ENCODE assay signal across 31 cellular contexts in the genomic region with DNA sequence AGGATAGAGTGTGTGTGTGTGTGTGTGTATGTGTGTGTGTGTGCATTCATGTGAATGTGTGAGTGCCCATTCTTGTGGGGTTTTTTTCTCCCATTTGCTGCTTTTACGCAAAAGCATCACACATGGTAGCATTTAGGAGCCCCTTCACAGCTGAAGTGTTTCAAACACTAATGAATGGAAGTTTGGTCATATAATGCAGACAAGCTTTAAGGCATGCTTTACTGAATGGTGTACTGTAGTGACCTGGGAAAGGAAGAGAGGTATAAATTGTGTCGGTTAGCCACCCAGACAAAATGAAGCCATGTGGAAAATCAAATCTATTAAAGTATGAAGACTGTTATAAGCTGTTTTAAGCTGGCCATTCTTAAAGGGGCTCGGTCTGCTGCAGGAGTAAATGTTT.
DNase-seq lines count a peak whose midpoint lies in the region; ATAC-seq and TF ChIP-seq lines count a peak whose summit lies in the region.
"Had no signal": no experiment of that assay in that cellular context is flagged by ENCODE, and none has a peak within 500 bp of the region (broad histone marks: within the 10 kb centered on the region; RNA-seq: fewer than 3 reads in every experiment).

No MANE protein-coding gene starts in this region.

- peaks cover 10% of the 10 kb centered on the region; the same call in 1 of the 2 replicates for H3K27me3 Mint-ChIP-seq in HFFc6 (ENCODE audit: insufficient read depth)
- no peaks in the 10 kb centered on the region for H3K27me3 Mint-ChIP-seq in mesothelial cell of epicardium (ENCODE audit: low read depth)
- peaks cover 30% of the 10 kb centered on the region for H3K27me3 Mint-ChIP-seq in activated CD8-positive, alpha-beta T cell treated with anti-CD3 and anti-CD28 coated beads for 36 hours

- H3K36me3 ChIP-seq in smooth muscle cell (ENCODE audit: low read depth): no peaks in the 10 kb centered on the region
- H3K36me3 ChIP-seq: gastrocnemius medialis, MG63, upper lobe of right lung had no signal

- TF ChIP-seq CTCF in HFFc6 (IDR thresholded peaks at IDR 0.05) (no peak), astrocyte of the spinal cord (IDR thresholded peaks at IDR 0.05; ENCODE audit: low read depth, low read length) (no peak), mesothelial cell of epicardium (IDR thresholded peaks at IDR 0.05; ENCODE audit: unreplicated experiment) (no peak), smooth muscle cell (IDR thresholded peaks at IDR 0.05; ENCODE audit: borderline replicate concordance, insufficient read depth, poor library complexity, severe bottlenecking) (no peak)
- no peak for TF ChIP-seq CTCF in activated CD8-positive, alpha-beta T cell treated with anti-CD3 and anti-CD28 coated beads for 36 hours (IDR thresholded peaks at IDR 0.05)

- no peak for ATAC-seq in activated CD8-positive, alpha-beta T cell treated with anti-CD3 and anti-CD28 coated beads for 36 hours
- ATAC-seq in GM21528 (IDR thresholded peaks at IDR 0.05; ENCODE audit: low FRiP score, unreplicated experiment): no peak
- ATAC-seq: body of pancreas, gastrocnemius medialis, upper lobe of right lung had no signal

- peak overlapping the region; percentile 34 for H3K27ac Mint-ChIP-seq in HFFc6
- H3K27ac Mint-ChIP-seq in mesothelial cell of epicardium: peak overlapping the region; percentile 52
- no peak overlapping the region for H3K27ac Mint-ChIP-seq in activated CD8-positive, alpha-beta T cell treated with anti-CD3 and anti-CD28 coated beads for 36 hours
- H3K27ac Mint-ChIP-seq: activated CD4-positive, alpha-beta memory T cell treated with anti-CD3 and anti-CD28 coated beads for 36 hours; activated naive CD4-positive, alpha-beta T cell treated with anti-CD3 and anti-CD28 coated beads for 36 hours; activated T-helper 1 cell treated with anti-CD3 and anti-CD28 coated beads, Interleukin-12 subunit alpha, Interleukin-12 subunit beta, Interleukin-2, Interleukin-4 antibody, amounts not matched to agents 30 ng/mL and 10 ng/mL and 1 ng/mL, durations not matched to agents 14 hours and 24 hours and 36 hours; CD14-positive monocyte; T-helper 2 cell treated with Interferon-gamma antibody and Interleukin-4, amounts not matched to agents 5 μg/mL and 100 μg/mL, for 36 hours had no signal

- H3K4me3 ChIP-seq in astrocyte of the spinal cord (ENCODE audit: low read depth, low read length) (no peak overlapping the region), smooth muscle cell (no peak overlapping the region)
- H3K4me3 ChIP-seq: body of pancreas, gastrocnemius medialis, lung, MG63, PC-9, upper lobe of right lung had no signal

- intact Hi-C loops in activated CD8-positive, alpha-beta T cell treated with anti-CD3 and anti-CD28 coated beads for 36 hours (cut with micrococcal nuclease): no loop called here

- no peaks in the 10 kb centered on the region; the same call in 1 of the 2 replicates for H3K9me3 Mint-ChIP-seq in HFFc6
- no peaks in the 10 kb centered on the region for H3K9me3 Mint-ChIP-seq in mesothelial cell of epicardium
- no peaks in the 10 kb centered on the region for H3K9me3 Mint-ChIP-seq in activated CD8-positive, alpha-beta T cell treated with anti-CD3 and anti-CD28 coated beads for 36 hours
- H3K9me3 Mint-ChIP-seq: activated CD4-positive, alpha-beta memory T cell treated with anti-CD3 and anti-CD28 coated beads for 36 hours; activated naive CD4-positive, alpha-beta T cell treated with anti-CD3 and anti-CD28 coated beads for 36 hours; activated T-helper 1 cell treated with anti-CD3 and anti-CD28 coated beads, Interleukin-12 subunit alpha, Interleukin-12 subunit beta, Interleukin-2, Interleukin-4 antibody, amounts not matched to agents 30 ng/mL and 10 ng/mL and 1 ng/mL, durations not matched to agents 14 hours and 24 hours and 36 hours; T-helper 2 cell treated with Interferon-gamma antibody and Interleukin-4, amounts not matched to agents 5 μg/mL and 100 μg/mL, for 36 hours had no signal

- H3K27ac ChIP-seq in smooth muscle cell (ENCODE audit: low read depth): peak overlapping the region; percentile 84
- H3K27ac ChIP-seq: gastrocnemius medialis, KMS-11, upper lobe of right lung had no signal

- H3K9me3 ChIP-seq in smooth muscle cell (replicated peaks; ENCODE audit: low read depth): no peaks in the 10 kb centered on the region
- H3K9me3 ChIP-seq: body of pancreas, Caco-2, gastrocnemius medialis, MG63, upper lobe of right lung had no signal

- peaks cover 14% of the 10 kb centered on the region for H3K79me2 ChIP-seq in smooth muscle cell (ENCODE audit: low read depth)

- POLR2A ChIA-PET in activated CD8-positive, alpha-beta T cell treated with anti-CD3 and anti-CD28 coated beads for 36 hours (lab: Charles Lee): no interaction called here

- peak overlapping the region; percentile 17 for H3K9ac ChIP-seq in smooth muscle cell (ENCODE audit: low read depth)
- H3K9ac ChIP-seq: KMS-11 had no signal

- peaks cover 25% of the 10 kb centered on the region for H3K4me1 ChIP-seq in smooth muscle cell (ENCODE audit: low read depth)
- H3K4me1 ChIP-seq: body of pancreas, upper lobe of right lung had no signal

- CTCF ChIA-PET in activated CD8-positive, alpha-beta T cell treated with anti-CD3 and anti-CD28 coated beads for 36 hours (lab: Charles Lee): interaction anchor here (1.2 kb wide), 1 partner anchor 15 kb away, joined by 3 read pairs; no protein-coding TSS in a partner anchor

- 57% methylated on average over 3 of the region's 3 CpGs for WGBS in smooth muscle cell (ENCODE audit: low lambda C conversion rate)

- DNase-seq in HFFc6 (no peak), astrocyte of the spinal cord (ENCODE audit: low read depth, low spot score) (peak; percentile 25), mesothelial cell of epicardium (ENCODE audit: low spot score in 2 of 2, unreplicated experiment in 2 of 2) (no peak), smooth muscle cell (lab: John Stamatoyannopoulos, UW; ENCODE audit: unreplicated experiment) (no peak), activated gamma-delta T cell (lab: John Stamatoyannopoulos, UW) (no peak)
- DNase-seq in activated CD8-positive, alpha-beta T cell treated with anti-CD3 and anti-CD28 coated beads for 36 hours: no peak
- DNase-seq: activated CD4-positive, alpha-beta memory T cell treated with anti-CD3 and anti-CD28 coated beads for 36 hours; activated CD4-positive, alpha-beta T cell treated with anti-CD3 and anti-CD28 coated beads for 1 hour; activated CD8-positive, alpha-beta memory T cell treated with anti-CD3 and anti-CD28 coated beads, Interleukin-2, amount 50 U/mL, for 48 hours; activated naive CD4-positive, alpha-beta T cell treated with anti-CD3 and anti-CD28 coated beads for 36 hours; body of pancreas; DMS79 treated with DMSO at 0.1 percent for 48 hours; gastrocnemius medialis; GF-D8; MG63; NCI-H1105 treated with DMSO at 0.1 percent for 48 hours; NCI-H1930; NCI-H2171 treated with DMSO at 0.1 percent for 48 hours; NCI-H510A treated with DMSO at 0.1 percent for 48 hours; PC-9; Right ventricle myocardium superior; stimulated activated CD4-positive, alpha-beta T cell treated with anti-CD3 and anti-CD28 coated beads, Interleukin-4, amount 100 ng/mL, for 24 hours; substantia nigra; upper lobe of right lung had no signal

- H2AFZ ChIP-seq in smooth muscle cell (ENCODE audit: low read depth): no peak overlapping the region
- H2AFZ ChIP-seq: PC-9 had no signal

- in situ Hi-C loops in astrocyte of the spinal cord (cut with HindIII; ENCODE audit: low sequenced_read_pairs): no loop called here

- H3K36me3 Mint-ChIP-seq in HFFc6 (ENCODE audit: low read depth) (peaks cover 81% of the 10 kb centered on the region), mesothelial cell of epicardium (peaks cover 25% of the 10 kb centered on the region)
- no peaks in the 10 kb centered on the region for H3K36me3 Mint-ChIP-seq in activated CD8-positive, alpha-beta T cell treated with anti-CD3 and anti-CD28 coated beads for 36 hours (ENCODE audit: low read depth)
- H3K36me3 Mint-ChIP-seq: activated CD4-positive, alpha-beta memory T cell treated with anti-CD3 and anti-CD28 coated beads for 36 hours; CD14-positive monocyte had no signal

- no peaks in the 10 kb centered on the region for H3K27me3 ChIP-seq in smooth muscle cell (ENCODE audit: low read depth)
- H3K27me3 ChIP-seq: body of pancreas, gastrocnemius medialis, MG63, upper lobe of right lung had no signal

- H3K4me1 Mint-ChIP-seq in HFFc6 (ENCODE audit: low read depth) (peaks cover 95% of the 10 kb centered on the region), mesothelial cell of epicardium (peaks cover 71% of the 10 kb centered on the region)
- no peaks in the 10 kb centered on the region for H3K4me1 Mint-ChIP-seq in activated CD8-positive, alpha-beta T cell treated with anti-CD3 and anti-CD28 coated beads for 36 hours (ENCODE audit: low read depth)

- H3K4me3 Mint-ChIP-seq in HFFc6 (no peak overlapping the region), mesothelial cell of epicardium (no peak overlapping the region)
- no peak overlapping the region for H3K4me3 Mint-ChIP-seq in activated CD8-positive, alpha-beta T cell treated with anti-CD3 and anti-CD28 coated beads for 36 hours
- H3K4me3 Mint-ChIP-seq: activated CD4-positive, alpha-beta memory T cell treated with anti-CD3 and anti-CD28 coated beads for 36 hours; activated naive CD4-positive, alpha-beta T cell treated with anti-CD3 and anti-CD28 coated beads for 36 hours; activated T-helper 1 cell treated with anti-CD3 and anti-CD28 coated beads, Interleukin-12 subunit alpha, Interleukin-12 subunit beta, Interleukin-2, Interleukin-4 antibody, amounts not matched to agents 30 ng/mL and 10 ng/mL and 1 ng/mL, durations not matched to agents 14 hours and 24 hours and 36 hours; T-helper 2 cell treated with Interferon-gamma antibody and Interleukin-4, amounts not matched to agents 5 μg/mL and 100 μg/mL, for 36 hours had no signal

- peaks cover 60% of the 10 kb centered on the region for H3F3A ChIP-seq in smooth muscle cell (ENCODE audit: low read depth)

- H3K4me2 ChIP-seq in smooth muscle cell: peak overlapping the region; percentile 33
- H3K4me2 ChIP-seq: KMS-11, PC-9 had no signal

- H4K20me1 ChIP-seq in smooth muscle cell (ENCODE audit: low read depth): peaks cover 4% of the 10 kb centered on the region
